ENCODE assay signal across 8 cellular contexts in genomic region chr1:1230656-1231399, GRCh38. TPM values are rescaled to one million over a fixed set of nuclear protein-coding genes. Genes with fewer than 3 reads are reported as not detected.
DNase-seq lines count a peak whose midpoint lies in the region; ATAC-seq, FAIRE-seq and TF ChIP-seq lines count a peak whose summit lies in the region.

No MANE protein-coding gene starts in this region.

- peaks cover 33% of the 10 kb centered on the region for H3K36me3 ChIP-seq in HUES6 (ENCODE audit: control insufficient read depth, insufficient read depth, low read length)

- peaks cover 3% of the 10 kb centered on the region; the same call in 1 of the 2 replicates for H3K4me1 ChIP-seq in HUES6 (ENCODE audit: control insufficient read depth, insufficient read depth, low read length)

- H3K9me3 ChIP-seq in HUES6 (ENCODE audit: control insufficient read depth, insufficient read depth, low read depth, low read length): 0 out of 2 replicates have a peak, but pooled peaks cover 2% of the 10 kb centered on the region

- no peaks in the 10 kb centered on the region for H3K27me3 Mint-ChIP-seq in activated T-cell treated with anti-CD3 and anti-CD28 coated beads, Interleukin-2, amount 50 U/mL, for 4 hours (ENCODE audit: low read depth)
- peaks cover 16% of the 10 kb centered on the region for H3K27me3 Mint-ChIP-seq in glutamatergic neuron (ENCODE audit: unreplicated experiment)

- H3K27ac Mint-ChIP-seq in glutamatergic neuron (ENCODE audit: unreplicated experiment): peak overlapping the region; percentile 89

- peak overlapping the region; percentile 94 for H3K4me3 Mint-ChIP-seq in activated T-cell treated with anti-CD3 and anti-CD28 coated beads, Interleukin-2, amount 50 U/mL, for 4 hours
- H3K4me3 Mint-ChIP-seq in glutamatergic neuron (ENCODE audit: unreplicated experiment): peak overlapping the region; percentile 92

- H3K27ac ChIP-seq in HUES6 (ENCODE audit: low read depth, low read length): peak overlapping the region; percentile 92; the same call in 1 of the 2 replicates

- DNase-seq in DMS114 treated with DMSO at 0.1 percent for 48 hours (lab: John Stamatoyannopoulos, UW; ENCODE audit: unreplicated experiment) (peak; percentile 36), glutamatergic neuron (no peak), skeletal muscle cell (ENCODE audit: low read depth) (peak; percentile 32), NCI-H345 treated with DMSO at 0.1 percent for 48 hours (lab: John Stamatoyannopoulos, UW; ENCODE audit: unreplicated experiment) (no peak), GM12892 (ENCODE audit: insufficient read length) (no peak)
- no peak for DNase-seq in activated T-cell treated with anti-CD3 and anti-CD28 coated beads, Interleukin-2, amount 50 U/mL, for 4 hours

- H3K4me3 ChIP-seq in HUES6 (ENCODE audit: low read depth, low read length): peak overlapping the region; percentile 97
- peak overlapping the region; percentile 86 for H3K4me3 ChIP-seq in skeletal muscle cell (ENCODE audit: low read depth, low read length)

- peak overlapping the region; percentile 97 for H3K9ac ChIP-seq in HUES6 (ENCODE audit: low read length)

- no peak for ATAC-seq in activated T-cell treated with anti-CD3 and anti-CD28 coated beads, Interleukin-2, amount 50 U/mL, for 4 hours
- ATAC-seq in HG03521 (IDR thresholded peaks at IDR 0.05; ENCODE audit: unreplicated experiment): no peak

- H3K9me3 Mint-ChIP-seq in activated T-cell treated with anti-CD3 and anti-CD28 coated beads, Interleukin-2, amount 50 U/mL, for 4 hours: no peaks in the 10 kb centered on the region
- H3K9me3 Mint-ChIP-seq in glutamatergic neuron (ENCODE audit: unreplicated experiment): peaks cover 19% of the 10 kb centered on the region

- no peak for FAIRE-seq in GM12892 (lab: Jason Lieb, UNC)

- H3K36me3 Mint-ChIP-seq in activated T-cell treated with anti-CD3 and anti-CD28 coated beads, Interleukin-2, amount 50 U/mL, for 4 hours (ENCODE audit: insufficient read depth): peaks cover 20% of the 10 kb centered on the region
- H3K36me3 Mint-ChIP-seq in glutamatergic neuron (ENCODE audit: unreplicated experiment): peaks cover 11% of the 10 kb centered on the region

- TF ChIP-seq CTCF in glutamatergic neuron (IDR thresholded peaks at IDR 0.05; ENCODE audit: partially characterized antibody, unreplicated experiment): no peak

- TF ChIP-seq POLR2A in GM12892 (IDR thresholded peaks at IDR 0.05; ENCODE audit: low read depth, low read length): no peak

- no peaks in the 10 kb centered on the region for H3K27me3 ChIP-seq in HUES6 (ENCODE audit: control insufficient read depth, insufficient read depth, low read length)

- H3K4me1 Mint-ChIP-seq in activated T-cell treated with anti-CD3 and anti-CD28 coated beads, Interleukin-2, amount 50 U/mL, for 4 hours (ENCODE audit: low read depth): peaks cover 36% of the 10 kb centered on the region
- H3K4me1 Mint-ChIP-seq in glutamatergic neuron (ENCODE audit: low read depth, unreplicated experiment): peaks cover 13% of the 10 kb centered on the region

RNA-seq across cellular contexts. Expression of gene SDF4, which starts 1.0 kb away (rescaled TPM):
- total RNA-seq in activated T-cell treated with anti-CD3 and anti-CD28 coated beads, Interleukin-2, amount 50 U/mL, for 4 hours: 100 to 1,000 TPM; 191 to 242 (median 193) TPM
- 89.2 TPM for total RNA-seq in glutamatergic neuron (ENCODE audit: unreplicated experiment)
- polyA plus RNA-seq in GM12892 (2012; ENCODE audit: missing spikeins): 32.3 TPM

RNA-seq across cellular contexts. Expression of gene B3GALT6, which starts 1.2 kb away (rescaled TPM):
- total RNA-seq in activated T-cell treated with anti-CD3 and anti-CD28 coated beads, Interleukin-2, amount 50 U/mL, for 4 hours: 10 to 100 TPM; 38.0 to 40.8 (median 39.0) TPM
- total RNA-seq in glutamatergic neuron (ENCODE audit: unreplicated experiment): 30.0 TPM
- 3.6 TPM for polyA plus RNA-seq in GM12892 (2012; ENCODE audit: missing spikeins)

RNA-seq across cellular contexts. Expression of gene C1QTNF12, which starts 15.7 kb away (rescaled TPM):
- total RNA-seq in activated T-cell treated with anti-CD3 and anti-CD28 coated beads, Interleukin-2, amount 50 U/mL, for 4 hours: 1 to 10 TPM; 1.6 to 2.2 (median 2.1) TPM
- 9.1 TPM for total RNA-seq in glutamatergic neuron (ENCODE audit: unreplicated experiment)
- polyA plus RNA-seq in GM12892 (2012; ENCODE audit: missing spikeins): not detected

RNA-seq across cellular contexts. Expression of gene TNFRSF4, which starts 16.9 kb away (rescaled TPM):
- 100 to 1,000 TPM; 480 to 735 (median 495) TPM for total RNA-seq in activated T-cell treated with anti-CD3 and anti-CD28 coated beads, Interleukin-2, amount 50 U/mL, for 4 hours
- total RNA-seq in glutamatergic neuron (ENCODE audit: unreplicated experiment): 0.29 TPM
- 2.9 TPM for polyA plus RNA-seq in GM12892 (2012; ENCODE audit: missing spikeins)

RNA-seq across cellular contexts. Expression of gene TNFRSF18, which starts 24.4 kb away (rescaled TPM):
- 100 to 1,000 TPM; 102 to 212 (median 155) TPM for total RNA-seq in activated T-cell treated with anti-CD3 and anti-CD28 coated beads, Interleukin-2, amount 50 U/mL, for 4 hours
- 3.0 TPM for total RNA-seq in glutamatergic neuron (ENCODE audit: unreplicated experiment)
- polyA plus RNA-seq in GM12892 (2012; ENCODE audit: missing spikeins): 3.6 TPM

Comparison
In these comparisons a context has a peak if more than half of its experiments do, and no peak if none do; other contexts are left out.
1. DNase-seq: peak in DMS114 treated with DMSO at 0.1 percent for 48 hours (single experiment) and skeletal muscle cell (single experiment); none in activated T-cell treated with anti-CD3 and anti-CD28 coated beads, Interleukin-2, amount 50 U/mL, for 4 hours (single experiment), glutamatergic neuron (single experiment), NCI-H345 treated with DMSO at 0.1 percent for 48 hours (single experiment) and GM12892 (single experiment).